17 cellular contexts compared by ENCODE assay signal in genomic region chr4:114082348-114082747, GRCh38.
"Had no signal": no experiment of that assay in that cellular context is flagged by ENCODE, and none has a peak within 500 bp of the region (broad histone marks: within the 10 kb centered on the region; RNA-seq: fewer than 3 reads in every experiment).

No MANE protein-coding gene starts in this region.

- H3K4me3 ChIP-seq: esophagus squamous epithelium, hepatocyte, psoas muscle, right lobe of liver, testis, tibial nerve, upper lobe of right lung had no signal

- FAIRE-seq: colon had no signal

- DNase-seq: cerebellar nuclear complex; esophagus squamous epithelium; foreskin keratinocyte; head of caudate nucleus; left colon; mesendoderm; naive thymus-derived CD8-positive, alpha-beta T cell; psoas muscle; retina; right lobe of liver; stimulated activated CD4-positive, alpha-beta T cell treated with anti-CD3 and anti-CD28 coated beads, Interleukin-4, amount 100 ng/mL, for 24 hours; testis; upper lobe of right lung had no signal

- ATAC-seq: foreskin keratinocyte; left colon; naive thymus-derived CD8-positive, alpha-beta T cell; psoas muscle; right lobe of liver; stimulated activated memory B cell treated with anti-CD40 and anti-IgM and Interleukin-4, amounts not matched to agents 10 μg/mL and 1 μg/mL and 100 μg/mL, for 72 hours; upper lobe of right lung had no signal
